In the genomic region with DNA sequence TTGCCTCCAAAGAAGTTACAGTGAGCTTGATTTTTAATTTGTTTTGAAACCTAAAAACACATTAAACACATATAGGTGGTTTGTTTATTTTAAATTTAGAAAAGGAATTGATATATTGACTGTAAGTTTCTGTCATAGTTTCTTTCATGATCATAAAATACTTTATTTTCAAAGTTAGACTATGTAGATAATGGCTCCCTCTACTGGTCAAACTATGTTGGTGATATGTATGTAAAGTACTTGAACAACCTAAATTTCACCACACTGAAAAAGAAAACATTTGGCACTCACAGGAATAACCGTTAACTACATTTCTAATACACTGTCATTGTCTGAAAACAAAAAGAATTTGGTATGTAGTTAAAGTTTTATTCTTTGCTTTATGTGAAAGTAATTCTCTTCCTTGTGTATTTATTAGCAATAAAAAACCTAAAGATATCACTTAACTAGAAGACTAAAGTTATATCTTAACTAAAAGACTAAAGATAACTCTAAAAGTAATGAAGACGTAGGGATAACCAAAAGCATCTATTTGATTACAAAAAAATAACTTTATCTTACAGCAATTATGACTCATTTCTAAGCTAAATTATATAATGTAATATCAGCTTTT, we compare ENCODE assay signal across 2 cellular contexts.
TF ChIP-seq lines count a peak whose summit lies in the region.

No MANE protein-coding gene starts in this region.

TF ChIP-seq in GM23338, 12 proteins besides CTCF, POLR2A, EP300 and RAD21 (continued from another document):
- TF ChIP-seq, protein P1, sequence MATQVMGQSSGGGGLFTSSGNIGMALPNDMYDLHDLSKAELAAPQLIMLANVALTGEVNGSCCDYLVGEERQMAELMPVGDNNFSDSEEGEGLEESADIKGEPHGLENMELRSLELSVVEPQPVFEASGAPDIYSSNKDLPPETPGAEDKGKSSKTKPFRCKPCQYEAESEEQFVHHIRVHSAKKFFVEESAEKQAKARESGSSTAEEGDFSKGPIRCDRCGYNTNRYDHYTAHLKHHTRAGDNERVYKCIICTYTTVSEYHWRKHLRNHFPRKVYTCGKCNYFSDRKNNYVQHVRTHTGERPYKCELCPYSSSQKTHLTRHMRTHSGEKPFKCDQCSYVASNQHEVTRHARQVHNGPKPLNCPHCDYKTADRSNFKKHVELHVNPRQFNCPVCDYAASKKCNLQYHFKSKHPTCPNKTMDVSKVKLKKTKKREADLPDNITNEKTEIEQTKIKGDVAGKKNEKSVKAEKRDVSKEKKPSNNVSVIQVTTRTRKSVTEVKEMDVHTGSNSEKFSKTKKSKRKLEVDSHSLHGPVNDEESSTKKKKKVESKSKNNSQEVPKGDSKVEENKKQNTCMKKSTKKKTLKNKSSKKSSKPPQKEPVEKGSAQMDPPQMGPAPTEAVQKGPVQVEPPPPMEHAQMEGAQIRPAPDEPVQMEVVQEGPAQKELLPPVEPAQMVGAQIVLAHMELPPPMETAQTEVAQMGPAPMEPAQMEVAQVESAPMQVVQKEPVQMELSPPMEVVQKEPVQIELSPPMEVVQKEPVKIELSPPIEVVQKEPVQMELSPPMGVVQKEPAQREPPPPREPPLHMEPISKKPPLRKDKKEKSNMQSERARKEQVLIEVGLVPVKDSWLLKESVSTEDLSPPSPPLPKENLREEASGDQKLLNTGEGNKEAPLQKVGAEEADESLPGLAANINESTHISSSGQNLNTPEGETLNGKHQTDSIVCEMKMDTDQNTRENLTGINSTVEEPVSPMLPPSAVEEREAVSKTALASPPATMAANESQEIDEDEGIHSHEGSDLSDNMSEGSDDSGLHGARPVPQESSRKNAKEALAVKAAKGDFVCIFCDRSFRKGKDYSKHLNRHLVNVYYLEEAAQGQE (IDR thresholded peaks at IDR 0.05; ENCODE audit: unreplicated experiment), result no peak
- no peak for TF ChIP-seq EZH2phosphoT487 (IDR thresholded peaks at IDR 0.05; ENCODE audit: unreplicated experiment)
- no peak for TF ChIP-seq POLR2AphosphoS5 (IDR thresholded peaks at IDR 0.05; ENCODE audit: low read depth)
- TF ChIP-seq CREB1 (CRISPR knock-in tag; IDR thresholded peaks at IDR 0.05; ENCODE audit: low read depth), result no peak
- no peak for TF ChIP-seq ZNF114 (CRISPR knock-in tag; IDR thresholded peaks at IDR 0.05)
- TF ChIP-seq JUNB (IDR thresholded peaks at IDR 0.05; ENCODE audit: unreplicated experiment), result no peak
- TF ChIP-seq, protein P2, sequence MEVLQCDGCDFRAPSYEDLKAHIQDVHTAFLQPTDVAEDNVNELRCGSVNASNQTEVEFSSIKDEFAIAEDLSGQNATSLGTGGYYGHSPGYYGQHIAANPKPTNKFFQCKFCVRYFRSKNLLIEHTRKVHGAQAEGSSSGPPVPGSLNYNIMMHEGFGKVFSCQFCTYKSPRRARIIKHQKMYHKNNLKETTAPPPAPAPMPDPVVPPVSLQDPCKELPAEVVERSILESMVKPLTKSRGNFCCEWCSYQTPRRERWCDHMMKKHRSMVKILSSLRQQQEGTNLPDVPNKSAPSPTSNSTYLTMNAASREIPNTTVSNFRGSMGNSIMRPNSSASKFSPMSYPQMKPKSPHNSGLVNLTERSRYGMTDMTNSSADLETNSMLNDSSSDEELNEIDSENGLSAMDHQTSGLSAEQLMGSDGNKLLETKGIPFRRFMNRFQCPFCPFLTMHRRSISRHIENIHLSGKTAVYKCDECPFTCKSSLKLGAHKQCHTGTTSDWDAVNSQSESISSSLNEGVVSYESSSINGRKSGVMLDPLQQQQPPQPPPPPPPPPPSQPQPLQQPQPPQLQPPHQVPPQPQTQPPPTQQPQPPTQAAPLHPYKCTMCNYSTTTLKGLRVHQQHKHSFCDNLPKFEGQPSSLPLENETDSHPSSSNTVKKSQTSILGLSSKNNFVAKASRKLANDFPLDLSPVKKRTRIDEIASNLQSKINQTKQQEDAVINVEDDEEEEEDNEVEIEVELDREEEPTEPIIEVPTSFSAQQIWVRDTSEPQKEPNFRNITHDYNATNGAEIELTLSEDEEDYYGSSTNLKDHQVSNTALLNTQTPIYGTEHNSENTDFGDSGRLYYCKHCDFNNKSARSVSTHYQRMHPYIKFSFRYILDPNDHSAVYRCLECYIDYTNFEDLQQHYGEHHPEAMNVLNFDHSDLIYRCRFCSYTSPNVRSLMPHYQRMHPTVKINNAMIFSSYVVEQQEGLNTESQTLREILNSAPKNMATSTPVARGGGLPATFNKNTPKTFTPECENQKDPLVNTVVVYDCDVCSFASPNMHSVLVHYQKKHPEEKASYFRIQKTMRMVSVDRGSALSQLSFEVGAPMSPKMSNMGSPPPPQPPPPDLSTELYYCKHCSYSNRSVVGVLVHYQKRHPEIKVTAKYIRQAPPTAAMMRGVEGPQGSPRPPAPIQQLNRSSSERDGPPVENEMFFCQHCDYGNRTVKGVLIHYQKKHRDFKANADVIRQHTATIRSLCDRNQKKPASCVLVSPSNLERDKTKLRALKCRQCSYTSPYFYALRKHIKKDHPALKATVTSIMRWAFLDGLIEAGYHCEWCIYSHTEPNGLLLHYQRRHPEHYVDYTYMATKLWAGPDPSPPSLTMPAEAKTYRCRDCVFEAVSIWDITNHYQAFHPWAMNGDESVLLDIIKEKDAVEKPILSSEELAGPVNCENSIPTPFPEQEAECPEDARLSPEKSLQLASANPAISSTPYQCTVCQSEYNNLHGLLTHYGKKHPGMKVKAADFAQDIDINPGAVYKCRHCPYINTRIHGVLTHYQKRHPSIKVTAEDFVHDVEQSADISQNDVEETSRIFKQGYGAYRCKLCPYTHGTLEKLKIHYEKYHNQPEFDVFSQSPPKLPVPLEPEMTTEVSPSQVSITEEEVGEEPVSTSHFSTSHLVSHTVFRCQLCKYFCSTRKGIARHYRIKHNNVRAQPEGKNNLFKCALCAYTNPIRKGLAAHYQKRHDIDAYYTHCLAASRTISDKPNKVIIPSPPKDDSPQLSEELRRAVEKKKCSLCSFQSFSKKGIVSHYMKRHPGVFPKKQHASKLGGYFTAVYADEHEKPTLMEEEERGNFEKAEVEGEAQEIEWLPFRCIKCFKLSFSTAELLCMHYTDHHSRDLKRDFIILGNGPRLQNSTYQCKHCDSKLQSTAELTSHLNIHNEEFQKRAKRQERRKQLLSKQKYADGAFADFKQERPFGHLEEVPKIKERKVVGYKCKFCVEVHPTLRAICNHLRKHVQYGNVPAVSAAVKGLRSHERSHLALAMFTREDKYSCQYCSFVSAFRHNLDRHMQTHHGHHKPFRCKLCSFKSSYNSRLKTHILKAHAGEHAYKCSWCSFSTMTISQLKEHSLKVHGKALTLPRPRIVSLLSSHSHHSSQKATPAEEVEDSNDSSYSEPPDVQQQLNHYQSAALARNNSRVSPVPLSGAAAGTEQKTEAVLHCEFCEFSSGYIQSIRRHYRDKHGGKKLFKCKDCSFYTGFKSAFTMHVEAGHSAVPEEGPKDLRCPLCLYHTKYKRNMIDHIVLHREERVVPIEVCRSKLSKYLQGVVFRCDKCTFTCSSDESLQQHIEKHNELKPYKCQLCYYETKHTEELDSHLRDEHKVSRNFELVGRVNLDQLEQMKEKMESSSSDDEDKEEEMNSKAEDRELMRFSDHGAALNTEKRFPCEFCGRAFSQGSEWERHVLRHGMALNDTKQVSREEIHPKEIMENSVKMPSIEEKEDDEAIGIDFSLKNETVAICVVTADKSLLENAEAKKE (CRISPR knock-in tag; IDR thresholded peaks at IDR 0.05), result no peak
- TF ChIP-seq EZH2 (IDR thresholded peaks at IDR 0.05; ENCODE audit: low read depth, unreplicated experiment), result no peak
- no peak for TF ChIP-seq NANOG (IDR thresholded peaks at IDR 0.05; ENCODE audit: borderline replicate concordance)
- no peak for TF ChIP-seq ZNF331 (CRISPR knock-in tag; IDR thresholded peaks at IDR 0.05; ENCODE audit: low read depth)

TF ChIP-seq in WTC11, 78 proteins besides CTCF, POLR2A, EP300 and RAD21 (continued from another document):
- TF ChIP-seq, protein P3, sequence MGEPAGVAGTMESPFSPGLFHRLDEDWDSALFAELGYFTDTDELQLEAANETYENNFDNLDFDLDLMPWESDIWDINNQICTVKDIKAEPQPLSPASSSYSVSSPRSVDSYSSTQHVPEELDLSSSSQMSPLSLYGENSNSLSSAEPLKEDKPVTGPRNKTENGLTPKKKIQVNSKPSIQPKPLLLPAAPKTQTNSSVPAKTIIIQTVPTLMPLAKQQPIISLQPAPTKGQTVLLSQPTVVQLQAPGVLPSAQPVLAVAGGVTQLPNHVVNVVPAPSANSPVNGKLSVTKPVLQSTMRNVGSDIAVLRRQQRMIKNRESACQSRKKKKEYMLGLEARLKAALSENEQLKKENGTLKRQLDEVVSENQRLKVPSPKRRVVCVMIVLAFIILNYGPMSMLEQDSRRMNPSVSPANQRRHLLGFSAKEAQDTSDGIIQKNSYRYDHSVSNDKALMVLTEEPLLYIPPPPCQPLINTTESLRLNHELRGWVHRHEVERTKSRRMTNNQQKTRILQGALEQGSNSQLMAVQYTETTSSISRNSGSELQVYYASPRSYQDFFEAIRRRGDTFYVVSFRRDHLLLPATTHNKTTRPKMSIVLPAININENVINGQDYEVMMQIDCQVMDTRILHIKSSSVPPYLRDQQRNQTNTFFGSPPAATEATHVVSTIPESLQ (CRISPR knock-in tag; IDR thresholded peaks at IDR 0.05), result no peak
